Comparison of ENCODE assay signal across 8 cellular contexts in the genomic region with DNA sequence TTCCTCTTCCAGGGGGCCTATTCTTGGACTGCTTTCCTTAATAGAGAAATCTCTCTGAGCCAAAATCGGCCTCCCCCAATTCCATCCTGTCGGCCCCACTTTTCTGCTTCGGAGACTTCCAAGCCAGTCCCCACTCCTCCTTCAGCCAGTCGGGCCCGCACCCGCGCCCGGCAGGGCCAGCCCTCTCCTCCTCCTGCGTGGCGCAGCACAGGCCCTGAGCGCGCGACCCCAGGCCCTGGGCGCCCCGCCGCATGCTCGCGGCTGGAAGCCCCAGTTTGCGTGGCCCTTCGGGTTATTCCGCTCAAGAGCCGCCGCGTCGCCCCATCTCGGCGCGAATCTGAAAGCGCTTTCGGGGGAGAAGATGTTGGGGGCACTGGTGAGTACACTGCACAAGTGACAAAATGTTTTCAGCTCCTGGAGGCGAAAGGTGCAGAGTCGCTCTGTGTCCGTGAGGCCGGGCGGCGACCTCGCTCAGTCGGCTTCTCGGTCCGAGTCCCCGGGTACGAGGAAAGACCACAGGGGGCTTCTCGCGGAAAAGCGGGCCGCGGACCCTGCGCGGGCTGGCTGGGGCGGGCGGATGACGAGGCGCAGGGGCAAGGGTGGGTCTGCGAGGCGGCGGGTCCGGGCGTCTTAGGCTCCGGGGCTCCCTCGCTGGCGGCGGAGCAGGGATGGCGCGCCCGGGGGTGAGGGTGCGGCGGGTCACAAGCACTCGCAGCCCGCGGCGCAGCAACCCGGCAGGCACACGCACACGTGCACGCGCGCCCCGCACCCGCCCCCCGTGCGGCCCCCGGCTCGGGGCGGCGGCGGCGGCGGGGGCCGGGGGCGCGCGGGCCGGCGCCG. TPM values are rescaled to one million over a fixed set of nuclear protein-coding genes. Genes with fewer than 3 reads are reported as not detected.
DNase-seq lines count a peak whose midpoint lies in the region; ATAC-seq, FAIRE-seq and TF ChIP-seq lines count a peak whose summit lies in the region.

TSS of gene IL17D (plus strand) at position 755 of the 840 bp plus-strand sequence. CDS start 303 bp downstream, outside the sequence.

- peaks cover 4 to 11% of the 10 kb centered on the region in 2 experiments; a peak in 3 of 5 replicates for H3K4me1 ChIP-seq in K562 (replicated peaks in 1 of 2; ENCODE audit: control insufficient read depth in 2 of 2, insufficient read depth in 2 of 2, low read length in 2 of 2)

- FAIRE-seq in K562 (lab: Jason Lieb, UNC), result no peak

- no peak for TF ChIP-seq POLR2A in K562 (conservative IDR thresholded peaks at IDR 0.05)

- H3K9ac ChIP-seq in SK-N-MC (ENCODE audit: insufficient read length) (no peak within 1 kb of the TSS), K562 (ENCODE audit: insufficient read depth in 1 of 2, low read depth in 2 of 2, low read length in 2 of 2) (peak within 1 kb of the TSS in 1 of 2 experiments; percentile 87; a peak in 2 of 4 replicates)

- peak within 1 kb of the TSS; percentile 66 for H3K4me3 ChIP-seq in AG04449 (ENCODE audit: low read depth, low read length)
- H3K4me3 ChIP-seq in SK-N-MC, result peak within 1 kb of the TSS; percentile 78
- H3K4me3 ChIP-seq in K562, result peak within 1 kb of the TSS; percentile 42

- no peak for TF ChIP-seq RAD21 in K562 (CRISPR knock-in tag; conservative IDR thresholded peaks at IDR 0.05 in 1 of 2, IDR thresholded peaks at IDR 0.05 in 1 of 2)

- no TSS peak for BruUV-seq in K562 (replicated peaks; lab: Mats Ljungman, UMichigan)

- H2AFZ ChIP-seq in K562 (ENCODE audit: low read depth, low read length), result peak within 1 kb of the TSS; percentile 77

- CTCF ChIA-PET in AG04449 (lab: Yijun Ruan, JAX) (interaction anchor here (0.7 to 2.7 kb wide), 18 partner anchors 8 to 577 kb away, joined by 3 to 21 read pairs (median 4); no protein-coding TSS in a partner anchor), K562 (lab: Yijun Ruan, JAX; ENCODE audit: low intra/inter-chr PET ratio) (no interaction called here)

- in situ Hi-C loops in K562 (cut with MboI), result no loop called here

- H3K4me2 ChIP-seq in K562 (ENCODE audit: insufficient read depth, low read length), result peak within 1 kb of the TSS; percentile 52

- H3K9me3 ChIP-seq in SK-N-MC (ENCODE audit: low read depth, low read length) (no peaks in the 10 kb centered on the region), K562 (replicated peaks; ENCODE audit: control insufficient read depth, insufficient read depth, low read depth, low read length) (no peaks in the 10 kb centered on the region)

- WGBS in K562 (ENCODE audit: insufficient coverage, low coverage, missing lambda C conversion rate), result 6% methylated on average over 35 of the region's 95 CpGs

- H3K27me3 ChIP-seq in K562 (ENCODE audit: control insufficient read depth in 2 of 2, insufficient read depth in 2 of 2, low read length in 2 of 2), result peaks cover 17 to 21% of the 10 kb centered on the region in 2 experiments; a peak in 4 of 5 replicates

- TF ChIP-seq CTCF in AG04449 (IDR thresholded peaks at IDR 0.05; ENCODE audit: insufficient read depth, low read length, missing control alignments) (no peak), K562 (IDR thresholded peaks at IDR 0.05 in 2 of 3, conservative IDR thresholded peaks at IDR 0.05 in 1 of 3; ENCODE audit: insufficient read depth in 2 of 3, low read depth in 1 of 3, low read length in 3 of 3) (no peak)

- intact Hi-C loops in K562 (cut with micrococcal nuclease), result no loop called here

- no peaks in the 10 kb centered on the region for H3K9me1 ChIP-seq in K562 (ENCODE audit: control insufficient read depth, insufficient read depth, low read length)

- no peak for DNase-seq in AG04449 (ENCODE audit: low read depth, low spot score)
- DNase-seq in SK-N-MC (ENCODE audit: low read depth, low spot score), result no peak
- DNase-seq in K562 (ENCODE audit: extremely low read depth in 1 of 4, low spot score in 3 of 4), result peak; percentile 16 to 57 (median 40)
- DNase-seq in inferior parietal cortex (ENCODE audit: extremely low spot score), result peak; percentile 29
- DNase-seq in stimulated activated CD4-positive, alpha-beta T cell treated with anti-CD3 and anti-CD28 coated beads, Interleukin-15, amount 100 ng/mL, for 24 hours, result peak; percentile 55
- no peak for DNase-seq in SW 1271 (lab: John Stamatoyannopoulos, UW)

- POLR2A ChIA-PET in AG04449 (lab: Yijun Ruan, JAX) (interaction anchor here (0.6 kb wide), 2 partner anchors 75 to 169 kb away, joined by 3 read pairs; no protein-coding TSS in a partner anchor), K562 (lab: Yijun Ruan, JAX) (interaction anchor here (1.0 to 2.0 kb wide), 2 partner anchors 11 to 16 kb away, joined by 4 to 5 read pairs; no protein-coding TSS in a partner anchor)

- H3K36me3 ChIP-seq in SK-N-MC (ENCODE audit: insufficient read depth, low read length) (no peaks in the 10 kb centered on the region), K562 (ENCODE audit: control insufficient read depth, insufficient read depth, low read length) (no peaks in the 10 kb centered on the region)

- ATAC-seq in GM18511 (IDR thresholded peaks at IDR 0.05; ENCODE audit: unreplicated experiment) (peak; percentile 37), HG03039 (IDR thresholded peaks at IDR 0.05; ENCODE audit: unreplicated experiment) (peak; percentile 32), K562 (peak; percentile 26)

- H3K79me2 ChIP-seq in K562 (ENCODE audit: control insufficient read depth, insufficient read depth, low read length), result no peaks in the 10 kb centered on the region

- no peak for TF ChIP-seq EP300 in K562 (IDR thresholded peaks at IDR 0.05; ENCODE audit: low read length)

- H4K20me1 ChIP-seq in K562 (replicated peaks; ENCODE audit: control insufficient read depth, insufficient read depth, low read length), result no peaks in the 10 kb centered on the region

- H3K27ac ChIP-seq in SK-N-MC (no peak within 1 kb of the TSS), K562 (ENCODE audit: extremely low read depth, low read depth, low read length) (no peak within 1 kb of the TSS)

TF ChIP-seq in K562, 482 proteins besides CTCF, POLR2A, EP300 and RAD21 (continues in another document):
- TF ChIP-seq DMBX1 (CRISPR knock-in tag; IDR thresholded peaks at IDR 0.05; ENCODE audit: borderline replicate concordance) (no peak), SIN3A (IDR thresholded peaks at IDR 0.05; ENCODE audit: borderline replicate concordance in 2 of 2, control insufficient read depth in 1 of 2, low read depth in 2 of 2, low read length in 2 of 2) (no peak), OTX1 (CRISPR knock-in tag; IDR thresholded peaks at IDR 0.05) (no peak), BCL6 (CRISPR knock-in tag; IDR thresholded peaks at IDR 0.05) (no peak), NR0B1 (IDR thresholded peaks at IDR 0.05; ENCODE audit: partially characterized antibody) (no peak), ATF1 (CRISPR knock-in tag; IDR thresholded peaks at IDR 0.05) (no peak), ATF1 (tag; IDR thresholded peaks at IDR 0.05) (no peak), NR2C1 (IDR thresholded peaks at IDR 0.05) (no peak), NR2C1 (tag; IDR thresholded peaks at IDR 0.05) (no peak), THAP7 (CRISPR knock-in tag; IDR thresholded peaks at IDR 0.05) (no peak)
- TF ChIP-seq, protein P1, sequence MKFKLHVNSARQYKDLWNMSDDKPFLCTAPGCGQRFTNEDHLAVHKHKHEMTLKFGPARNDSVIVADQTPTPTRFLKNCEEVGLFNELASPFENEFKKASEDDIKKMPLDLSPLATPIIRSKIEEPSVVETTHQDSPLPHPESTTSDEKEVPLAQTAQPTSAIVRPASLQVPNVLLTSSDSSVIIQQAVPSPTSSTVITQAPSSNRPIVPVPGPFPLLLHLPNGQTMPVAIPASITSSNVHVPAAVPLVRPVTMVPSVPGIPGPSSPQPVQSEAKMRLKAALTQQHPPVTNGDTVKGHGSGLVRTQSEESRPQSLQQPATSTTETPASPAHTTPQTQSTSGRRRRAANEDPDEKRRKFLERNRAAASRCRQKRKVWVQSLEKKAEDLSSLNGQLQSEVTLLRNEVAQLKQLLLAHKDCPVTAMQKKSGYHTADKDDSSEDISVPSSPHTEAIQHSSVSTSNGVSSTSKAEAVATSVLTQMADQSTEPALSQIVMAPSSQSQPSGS (CRISPR knock-in tag; IDR thresholded peaks at IDR 0.05), result no peak

RNA-seq across cellular contexts. Expression of gene IL17D, which starts in this region (rescaled TPM):
- not detected in 2 replicates for total RNA-seq in K562 (2011; cell fraction: chromatin; rRNA removed; ENCODE audit: low replicate concordance)
- total RNA-seq in K562 (2011; cell fraction: nucleolus; rRNA removed), result not detected in 2 replicates
- not detected in 2 replicates for total RNA-seq in K562 (2011; cell fraction: nucleoplasm; rRNA removed)
- total RNA-seq in K562 (2014; rRNA removed) (0.08 TPM in 1 of 2 replicates, not detected in the other), K562 (2014; rRNA removed; fragmentation: Illumina TruSeq; extraction: Trizol) (0.11 TPM in 1 of 2 replicates, not detected in the other), K562 (2015; rRNA removed; fragmentation: Illumina TruSeq; extraction: Trizol) (not detected in 2 replicates), K562 (2021) (0.11 and 0.13 TPM in 2 replicates)
- polyA plus RNA-seq in K562 (2011; rRNA removed) (0.04 TPM in 1 of 2 replicates, not detected in the other), K562 (2014; fragmentation: Illumina TruSeq; extraction: Trizol) (not detected in 2 replicates), K562 (2014; fragmentation: Nextera tagmentation; extraction: Ambion mirVana) (under 1 TPM; 0.53 to 0.55 TPM), K562 (2014; rRNA removed) (0.08 TPM in 1 of 2 replicates, not detected in the other)
- 0.10 TPM in 2 replicates for polyA plus RNA-seq in K562 (2011; cell fraction: cytosol; rRNA removed)
- polyA plus RNA-seq in K562 (2011; cell fraction: nucleus; rRNA removed), result 0.17 TPM in 1 of 2 replicates, not detected in the other
- polyA plus RNA-seq in K562 (2012), result 0.62 and 0.86 TPM in 2 replicates
- not detected in 2 replicates for polyA minus RNA-seq in K562 (2011; rRNA and poly(A)+ RNA removed)
- polyA minus RNA-seq in K562 (2011; cell fraction: cytosol; rRNA and poly(A)+ RNA removed), result not detected in 2 replicates
- polyA minus RNA-seq in K562 (2011; cell fraction: nucleus; rRNA and poly(A)+ RNA removed), result not detected in 2 replicates

Comparison
In these comparisons a context has a peak if more than half of its experiments do, and no peak if none do; other contexts are left out.
1. Peak in DNase-seq, ATAC-seq, H3K4me3 ChIP-seq and H3K4me2 ChIP-seq in K562; RNA of the gene not detected or under 1 TPM.
2. DNase-seq: peak in inferior parietal cortex (single experiment) and stimulated activated CD4-positive, alpha-beta T cell treated with anti-CD3 and anti-CD28 coated beads, Interleukin-15, amount 100 ng/mL, for 24 hours (single experiment); none in AG04449 (single experiment), SK-N-MC (single experiment) and SW 1271 (0 of 2).
3. Peak in every context shown above with its lines, with median percentiles within 50 percentile points of each other: H3K4me3 ChIP-seq and ATAC-seq.